ENCODE assay signal across 8 cellular contexts in genomic region chr9:97983524-97984187, GRCh38. TPM values are rescaled to one million over a fixed set of nuclear protein-coding genes. Genes with fewer than 3 reads are reported as not detected.
A peak's percentile ranks its signal among the peaks of the same experiment; 100 is the strongest.
DNase-seq lines count a peak whose midpoint lies in the region; ATAC-seq and TF ChIP-seq lines count a peak whose summit lies in the region.

No MANE protein-coding gene starts in this region.

- peaks cover 36% of the 10 kb centered on the region for H3K4me1 Mint-ChIP-seq in activated CD4-positive, alpha-beta T cell treated with anti-CD3 and anti-CD28 coated beads, Interleukin-2, amount 10 ng/mL, durations not matched to agents 24 days and 14 days

- peak overlapping the region; percentile 91 for H3K27ac Mint-ChIP-seq in activated CD4-positive, alpha-beta T cell treated with anti-CD3 and anti-CD28 coated beads, Interleukin-2, amount 10 ng/mL, durations not matched to agents 24 days and 14 days

- no peaks in the 10 kb centered on the region for H3K36me3 ChIP-seq in Karpas-422 (ENCODE audit: insufficient read depth, low read length)

- H3K4me3 ChIP-seq in Karpas-422 (ENCODE audit: low read length), result peak overlapping the region; percentile 85

- peaks cover 56% of the 10 kb centered on the region for H3K4me1 ChIP-seq in Karpas-422 (ENCODE audit: low read length)

- peaks cover 4% of the 10 kb centered on the region; the same call in 1 of the 2 replicates for H4K20me1 ChIP-seq in Karpas-422 (ENCODE audit: insufficient read depth, low read depth, low read length)

- H3K27ac ChIP-seq in C4-2B (peak overlapping the region; percentile 100), Karpas-422 (ENCODE audit: low read length) (peak overlapping the region; percentile 94)

- no peaks in the 10 kb centered on the region for H3K27me3 ChIP-seq in Karpas-422 (ENCODE audit: low read length)

- no peaks in the 10 kb centered on the region for H3K27me3 Mint-ChIP-seq in activated CD4-positive, alpha-beta T cell treated with anti-CD3 and anti-CD28 coated beads, Interleukin-2, amount 10 ng/mL, durations not matched to agents 24 days and 14 days

- intact Hi-C loops in activated CD4-positive, alpha-beta T cell treated with anti-CD3 and anti-CD28 coated beads, Interleukin-2, amount 10 ng/mL, durations not matched to agents 24 days and 14 days (cut with micrococcal nuclease), result loop anchor here (1.0 to 10.0 kb wide), 7 partner anchors 51 to 1841 kb away; partner anchors contain the start of genes NANS, NCBP1, NR4A3 and TBC1D2

- peak overlapping the region; percentile 89 for H3K4me2 ChIP-seq in Karpas-422 (ENCODE audit: low read depth, low read length, poor library complexity, severe bottlenecking)

- no peaks in the 10 kb centered on the region for H3K9me3 Mint-ChIP-seq in activated CD4-positive, alpha-beta T cell treated with anti-CD3 and anti-CD28 coated beads, Interleukin-2, amount 10 ng/mL, durations not matched to agents 24 days and 14 days

- peaks cover 46% of the 10 kb centered on the region for H3K79me2 ChIP-seq in Karpas-422 (ENCODE audit: low read length)

- peak; percentile 87 for DNase-seq in Karpas-422
- peak; percentile 87 for DNase-seq in activated CD4-positive, alpha-beta T cell treated with anti-CD3 and anti-CD28 coated beads, Interleukin-2, amount 10 ng/mL, durations not matched to agents 24 days and 14 days
- peak; percentile 70 for DNase-seq in ecto neural progenitor cell (ENCODE audit: low spot score)
- peak; percentile 71 for DNase-seq in medulla oblongata (ENCODE audit: extremely low spot score)
- peak in 2 of 3 donors; percentile 20 to 28 for DNase-seq in stimulated activated CD4-positive, alpha-beta T cell treated with anti-CD3 and anti-CD28 coated beads, TNF-alpha, amount 100 ng/mL, for 48 hours (ENCODE audit: low read depth in 3 of 3)
- DNase-seq in amniotic stem cell (lab: John Stamatoyannopoulos, UW), result no peak

- H3K9me3 ChIP-seq in Karpas-422 (ENCODE audit: low read length), result no peaks in the 10 kb centered on the region

- peak overlapping the region; percentile 96 for H3K9ac ChIP-seq in Karpas-422 (ENCODE audit: low read length)

- no peaks in the 10 kb centered on the region for H3K9me2 ChIP-seq in Karpas-422 (replicated peaks; ENCODE audit: insufficient read depth, low read length)

- peak overlapping the region; percentile 86 for H3K4me3 Mint-ChIP-seq in activated CD4-positive, alpha-beta T cell treated with anti-CD3 and anti-CD28 coated beads, Interleukin-2, amount 10 ng/mL, durations not matched to agents 24 days and 14 days

- H3K36me3 Mint-ChIP-seq in activated CD4-positive, alpha-beta T cell treated with anti-CD3 and anti-CD28 coated beads, Interleukin-2, amount 10 ng/mL, durations not matched to agents 24 days and 14 days (ENCODE audit: low read depth), result peaks cover 9% of the 10 kb centered on the region

- peak; percentile 53; the same call in 1 of the 2 replicates for TF ChIP-seq CTCF in C4-2B (conservative IDR thresholded peaks at IDR 0.05)

- peak; percentile 4 for ATAC-seq in GM19467 (IDR thresholded peaks at IDR 0.05; ENCODE audit: unreplicated experiment)

- no peak overlapping the region for H2AFZ ChIP-seq in Karpas-422 (ENCODE audit: low read length)

RNA-seq across cellular contexts. Expression of gene ANP32B, which starts 0.5 kb away (rescaled TPM):
- total RNA-seq in Karpas-422 (2014; rRNA removed; shearing (Covaris generic); ENCODE audit: low replicate concordance), result 29.1 and 76.3 TPM in 2 replicates
- total RNA-seq in activated CD4-positive, alpha-beta T cell treated with anti-CD3 and anti-CD28 coated beads, Interleukin-2, amount 10 ng/mL, durations not matched to agents 24 days and 14 days, result 332 and 333 TPM in 2 replicates

RNA-seq across cellular contexts. Expression of gene HEMGN, which starts 45.7 kb away (rescaled TPM):
- not detected in 2 replicates for total RNA-seq in Karpas-422 (2014; rRNA removed; shearing (Covaris generic); ENCODE audit: low replicate concordance)
- 0.38 and 0.54 TPM in 2 replicates for total RNA-seq in activated CD4-positive, alpha-beta T cell treated with anti-CD3 and anti-CD28 coated beads, Interleukin-2, amount 10 ng/mL, durations not matched to agents 24 days and 14 days
